In the genomic region with DNA sequence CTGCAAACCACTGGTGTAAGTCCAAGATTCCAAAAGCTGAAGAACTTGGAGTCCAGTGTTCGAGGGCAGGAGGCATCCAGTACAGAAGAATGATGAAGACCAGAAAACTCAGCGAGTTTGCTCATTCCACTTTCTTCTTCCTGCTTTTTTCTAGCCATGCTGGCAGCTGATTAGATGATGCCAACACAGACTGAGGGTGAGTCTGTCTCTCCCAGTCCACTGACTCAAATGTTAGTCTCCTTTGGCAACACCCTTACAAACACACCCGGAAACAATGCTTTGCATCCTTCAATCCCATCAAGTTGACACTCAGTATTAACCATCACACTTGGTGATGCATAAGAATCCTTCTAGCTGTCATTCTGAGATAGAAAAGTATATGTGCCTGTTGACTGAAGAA, we compare ENCODE assay signal across 9 cellular contexts.
"Had no signal": no experiment of that assay in that cellular context is flagged by ENCODE, and none has a peak within 500 bp of the region (broad histone marks: within the 10 kb centered on the region; RNA-seq: fewer than 3 reads in every experiment).

No MANE protein-coding gene starts in this region.

- H3K4me3 ChIP-seq: GM23248, HAP-1, K562 had no signal

- H3K9me3 ChIP-seq: HAP-1 had no signal

- H3K9ac ChIP-seq: GM23248 had no signal

- H3K27ac ChIP-seq: GM23248, HL-60 had no signal

- H3K36me3 ChIP-seq: HAP-1 had no signal

- H2AFZ ChIP-seq: GM23248 had no signal

- DNase-seq: GM23248, GOT3, H7, IMR-90, Kasumi-1, KG1 had no signal
